17 cellular contexts compared by ENCODE assay signal in the genomic region with DNA sequence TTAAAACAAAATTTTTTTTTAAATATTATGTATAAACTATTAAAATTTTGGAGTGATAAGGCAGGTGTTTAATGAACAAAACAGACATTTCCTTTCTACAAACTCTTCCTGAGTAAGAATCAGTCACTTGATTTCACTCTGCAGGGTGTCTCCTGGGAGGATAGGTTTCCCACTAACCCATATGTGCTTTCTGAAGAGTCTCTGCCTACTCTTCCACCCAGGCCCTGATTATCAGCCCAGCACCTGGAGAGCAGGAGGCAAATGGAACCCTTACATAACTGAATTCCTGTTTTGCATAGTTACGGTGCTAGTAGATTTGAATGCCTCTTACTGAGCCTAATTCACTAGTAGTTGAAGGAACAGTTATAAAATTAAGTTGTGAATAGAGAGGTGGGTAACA.
DNase-seq lines count a peak whose midpoint lies in the region; ATAC-seq and TF ChIP-seq lines count a peak whose summit lies in the region.
"Had no signal": no experiment of that assay in that cellular context is flagged by ENCODE, and none has a peak within 500 bp of the region (broad histone marks: within the 10 kb centered on the region; RNA-seq: fewer than 3 reads in every experiment).

No MANE protein-coding gene starts in this region.

- no peaks in the 10 kb centered on the region for H4K20me1 ChIP-seq in GM23338 (replicated peaks; ENCODE audit: insufficient read depth)

- H3K9me2 ChIP-seq in GM23338 (ENCODE audit: insufficient read depth) = no peaks in the 10 kb centered on the region

- no peaks in the 10 kb centered on the region for H3K27me3 ChIP-seq in GM23338 (ENCODE audit: insufficient read depth)

- intact Hi-C loops in head of caudate nucleus (cut with DNase I) = no loop called here

- DNase-seq in Ammon's horn (ENCODE audit: low spot score) = peak; percentile 2
- peak; percentile 11 for DNase-seq in GM23338 (ENCODE audit: low spot score)
- DNase-seq in WTC11 (ENCODE audit: low spot score) = no peak
- peak in 32 of 42 donors; percentile 2 to 83 (median 25) for DNase-seq in head of caudate nucleus
- DNase-seq in activated T-cell treated with anti-CD3 and anti-CD28 coated beads, Interleukin-2, amount 50 U/mL, for 1 hour = no peak
- no peak for DNase-seq in UCSD-AML1 (lab: John Stamatoyannopoulos, UW; ENCODE audit: unreplicated experiment)
- DNase-seq in activated naive CD4-positive, alpha-beta T cell (lab: John Stamatoyannopoulos, UW) = no peak
- DNase-seq: ACHN; Caco-2; CD8-positive, alpha-beta T cell; GF-D8; GM23248; IMR-90 had no signal

- no peak overlapping the region for H3K27ac ChIP-seq in GM23338 (ENCODE audit: low read depth)
- H3K27ac ChIP-seq: GM23248 had no signal

- TF ChIP-seq CTCF in GM23338 (conservative IDR thresholded peaks at IDR 0.05; ENCODE audit: low read depth in 2 of 2) = no peak
- TF ChIP-seq CTCF in WTC11 (IDR thresholded peaks at IDR 0.05) = no peak

- no peaks in the 10 kb centered on the region for H3K4me1 ChIP-seq in GM23338 (ENCODE audit: insufficient read depth)
- H3K4me1 ChIP-seq: Caco-2, HAP-1 had no signal

- H3K9me3 Mint-ChIP-seq in GM23338 (no peaks in the 10 kb centered on the region), WTC11 (peaks cover 6% of the 10 kb centered on the region)

- peaks cover 3% of the 10 kb centered on the region for H3K27me3 Mint-ChIP-seq in GM23338 (ENCODE audit: insufficient read depth, low read depth, poor library complexity)
- no peaks in the 10 kb centered on the region for H3K27me3 Mint-ChIP-seq in WTC11 (ENCODE audit: low read depth)
- H3K27me3 Mint-ChIP-seq: B cell had no signal

- no peak overlapping the region for H3K4me2 ChIP-seq in GM23338

- H3K4me3 Mint-ChIP-seq in GM23338 (no peak overlapping the region), WTC11 (no peak overlapping the region)
- H3K4me3 Mint-ChIP-seq: B cell; CD14-positive monocyte; CD8-positive, alpha-beta T cell had no signal

- H3K36me3 Mint-ChIP-seq in GM23338 (ENCODE audit: low read depth) (no peaks in the 10 kb centered on the region), WTC11 (no peaks in the 10 kb centered on the region; the same call in 1 of the 2 replicates)
- H3K36me3 Mint-ChIP-seq: CD14-positive monocyte; CD8-positive, alpha-beta T cell had no signal

- H3K27ac Mint-ChIP-seq in GM23338 (no peak overlapping the region), WTC11 (no peak overlapping the region)
- H3K27ac Mint-ChIP-seq: B cell; CD14-positive monocyte; CD8-positive, alpha-beta T cell had no signal

- H2AFZ ChIP-seq in GM23338 = no peak overlapping the region
- H2AFZ ChIP-seq: GM23248 had no signal

- POLR2A ChIA-PET in WTC11 (lab: Charles Lee) = no interaction called here

- H3K4me1 Mint-ChIP-seq in GM23338 (peaks cover 5% of the 10 kb centered on the region; the same call in 1 of the 3 replicates), WTC11 (peaks cover 4% of the 10 kb centered on the region)
- H3K4me1 Mint-ChIP-seq: B cell, CD14-positive monocyte had no signal

- no peaks in the 10 kb centered on the region for H3K36me3 ChIP-seq in GM23338 (ENCODE audit: insufficient read depth)
- H3K36me3 ChIP-seq: HAP-1 had no signal

- H3K79me2 ChIP-seq in GM23338 (replicated peaks; ENCODE audit: insufficient read depth) = no peaks in the 10 kb centered on the region

- no peaks in the 10 kb centered on the region for H3F3A ChIP-seq in GM23338 (replicated peaks; ENCODE audit: low read depth)

- H3K4me3 ChIP-seq in GM23338 = no peak overlapping the region
- H3K4me3 ChIP-seq: GM23248, HAP-1 had no signal

- CTCF ChIA-PET in WTC11 (lab: Charles Lee) = no interaction called here

- peak; percentile 40; the same call in 1 of the 3 replicates for ATAC-seq in GM23338
- ATAC-seq in WTC11 = peak; percentile 81
- ATAC-seq in GM18520 (IDR thresholded peaks at IDR 0.05; ENCODE audit: unreplicated experiment) = no peak
- ATAC-seq: CD8-positive, alpha-beta T cell had no signal

TF ChIP-seq in GM23338, 12 proteins besides CTCF, POLR2A, EP300 and RAD21 (continues in another document):
- TF ChIP-seq, protein P1, sequence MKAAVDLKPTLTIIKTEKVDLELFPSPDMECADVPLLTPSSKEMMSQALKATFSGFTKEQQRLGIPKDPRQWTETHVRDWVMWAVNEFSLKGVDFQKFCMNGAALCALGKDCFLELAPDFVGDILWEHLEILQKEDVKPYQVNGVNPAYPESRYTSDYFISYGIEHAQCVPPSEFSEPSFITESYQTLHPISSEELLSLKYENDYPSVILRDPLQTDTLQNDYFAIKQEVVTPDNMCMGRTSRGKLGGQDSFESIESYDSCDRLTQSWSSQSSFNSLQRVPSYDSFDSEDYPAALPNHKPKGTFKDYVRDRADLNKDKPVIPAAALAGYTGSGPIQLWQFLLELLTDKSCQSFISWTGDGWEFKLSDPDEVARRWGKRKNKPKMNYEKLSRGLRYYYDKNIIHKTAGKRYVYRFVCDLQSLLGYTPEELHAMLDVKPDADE (IDR thresholded peaks at IDR 0.05) = no peak

TF ChIP-seq in WTC11, 78 proteins besides CTCF, POLR2A, EP300 and RAD21:
- TF ChIP-seq, protein P2, sequence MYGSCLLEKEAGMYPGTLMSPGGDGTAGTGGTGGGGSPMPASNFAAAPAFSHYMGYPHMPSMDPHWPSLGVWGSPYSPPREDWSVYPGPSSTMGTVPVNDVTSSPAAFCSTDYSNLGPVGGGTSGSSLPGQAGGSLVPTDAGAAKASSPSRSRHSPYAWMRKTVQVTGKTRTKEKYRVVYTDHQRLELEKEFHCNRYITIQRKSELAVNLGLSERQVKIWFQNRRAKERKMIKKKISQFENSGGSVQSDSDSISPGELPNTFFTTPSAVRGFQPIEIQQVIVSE (CRISPR knock-in tag; IDR thresholded peaks at IDR 0.05; ENCODE audit: borderline replicate concordance) = no peak
- TF ChIP-seq, protein P3, sequence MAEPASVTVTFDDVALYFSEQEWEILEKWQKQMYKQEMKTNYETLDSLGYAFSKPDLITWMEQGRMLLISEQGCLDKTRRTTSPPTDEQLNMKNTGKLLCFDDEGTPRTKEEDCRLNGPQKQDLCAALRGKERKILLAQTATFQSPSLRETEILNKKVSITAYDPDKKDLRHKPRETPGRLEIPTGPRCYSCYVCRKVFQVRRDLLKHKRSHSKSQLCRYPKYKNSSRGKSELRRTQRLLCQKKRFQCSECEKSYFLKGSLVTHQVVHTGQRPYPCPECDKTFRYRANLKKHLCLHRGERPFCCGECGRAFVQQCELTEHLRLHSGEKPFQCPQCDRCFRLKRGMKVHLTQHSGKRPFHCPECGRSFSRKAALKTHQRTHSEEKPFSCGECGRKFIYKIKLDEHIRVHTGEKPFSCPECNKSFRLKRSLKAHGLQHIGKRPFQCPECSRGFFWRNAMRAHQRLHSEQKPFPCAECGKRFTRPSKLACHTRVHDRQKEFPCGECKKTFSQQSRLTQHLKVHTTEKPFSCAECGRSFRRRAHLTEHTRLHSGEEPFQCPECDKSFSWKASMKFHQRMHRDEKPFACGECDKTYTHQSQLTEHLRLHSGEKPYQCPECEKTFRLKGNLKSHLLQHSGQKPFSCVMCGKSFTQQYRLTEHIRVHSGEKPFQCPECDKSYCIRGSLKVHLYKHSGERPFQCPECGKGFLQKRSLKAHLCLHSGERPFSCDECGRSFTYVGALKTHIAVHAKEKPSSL (CRISPR knock-in tag; conservative IDR thresholded peaks at IDR 0.05) = no peak
- TF ChIP-seq CBFB (CRISPR knock-in tag; IDR thresholded peaks at IDR 0.05; ENCODE audit: low read depth) (no peak), TEAD4 (CRISPR knock-in tag; IDR thresholded peaks at IDR 0.05) (no peak), CREB1 (CRISPR knock-in tag; IDR thresholded peaks at IDR 0.05) (no peak), OVOL2 (CRISPR knock-in tag; IDR thresholded peaks at IDR 0.05; ENCODE audit: borderline replicate concordance) (no peak), SOX15 (CRISPR knock-in tag; IDR thresholded peaks at IDR 0.05) (no peak), TP53 (CRISPR knock-in tag; IDR thresholded peaks at IDR 0.05) (no peak), TEAD1 (CRISPR knock-in tag; IDR thresholded peaks at IDR 0.05) (no peak)
- TF ChIP-seq, protein P4, sequence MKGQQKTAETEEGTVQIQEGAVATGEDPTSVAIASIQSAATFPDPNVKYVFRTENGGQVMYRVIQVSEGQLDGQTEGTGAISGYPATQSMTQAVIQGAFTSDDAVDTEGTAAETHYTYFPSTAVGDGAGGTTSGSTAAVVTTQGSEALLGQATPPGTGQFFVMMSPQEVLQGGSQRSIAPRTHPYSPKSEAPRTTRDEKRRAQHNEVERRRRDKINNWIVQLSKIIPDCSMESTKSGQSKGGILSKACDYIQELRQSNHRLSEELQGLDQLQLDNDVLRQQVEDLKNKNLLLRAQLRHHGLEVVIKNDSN (CRISPR knock-in tag; IDR thresholded peaks at IDR 0.05) = no peak
- TF ChIP-seq, protein P5, sequence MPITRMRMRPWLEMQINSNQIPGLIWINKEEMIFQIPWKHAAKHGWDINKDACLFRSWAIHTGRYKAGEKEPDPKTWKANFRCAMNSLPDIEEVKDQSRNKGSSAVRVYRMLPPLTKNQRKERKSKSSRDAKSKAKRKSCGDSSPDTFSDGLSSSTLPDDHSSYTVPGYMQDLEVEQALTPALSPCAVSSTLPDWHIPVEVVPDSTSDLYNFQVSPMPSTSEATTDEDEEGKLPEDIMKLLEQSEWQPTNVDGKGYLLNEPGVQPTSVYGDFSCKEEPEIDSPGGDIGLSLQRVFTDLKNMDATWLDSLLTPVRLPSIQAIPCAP (CRISPR knock-in tag; IDR thresholded peaks at IDR 0.05) = no peak
- TF ChIP-seq, protein P6, sequence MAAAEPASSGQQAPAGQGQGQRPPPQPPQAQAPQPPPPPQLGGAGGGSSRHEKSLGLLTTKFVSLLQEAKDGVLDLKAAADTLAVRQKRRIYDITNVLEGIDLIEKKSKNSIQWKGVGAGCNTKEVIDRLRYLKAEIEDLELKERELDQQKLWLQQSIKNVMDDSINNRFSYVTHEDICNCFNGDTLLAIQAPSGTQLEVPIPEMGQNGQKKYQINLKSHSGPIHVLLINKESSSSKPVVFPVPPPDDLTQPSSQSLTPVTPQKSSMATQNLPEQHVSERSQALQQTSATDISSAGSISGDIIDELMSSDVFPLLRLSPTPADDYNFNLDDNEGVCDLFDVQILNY (CRISPR knock-in tag; IDR thresholded peaks at IDR 0.05) = no peak

Comparison
In these comparisons a context has a peak if more than half of its experiments do, and no peak if none do; other contexts are left out.
1. DNase-seq: peak in Ammon's horn (single experiment), GM23338 (single experiment) and head of caudate nucleus (32 of 42); none in WTC11 (single experiment), activated T-cell treated with anti-CD3 and anti-CD28 coated beads, Interleukin-2, amount 50 U/mL, for 1 hour (single experiment), UCSD-AML1 (single experiment) and activated naive CD4-positive, alpha-beta T cell (0 of 4).